13 cellular contexts compared by ENCODE assay signal in the genomic region with DNA sequence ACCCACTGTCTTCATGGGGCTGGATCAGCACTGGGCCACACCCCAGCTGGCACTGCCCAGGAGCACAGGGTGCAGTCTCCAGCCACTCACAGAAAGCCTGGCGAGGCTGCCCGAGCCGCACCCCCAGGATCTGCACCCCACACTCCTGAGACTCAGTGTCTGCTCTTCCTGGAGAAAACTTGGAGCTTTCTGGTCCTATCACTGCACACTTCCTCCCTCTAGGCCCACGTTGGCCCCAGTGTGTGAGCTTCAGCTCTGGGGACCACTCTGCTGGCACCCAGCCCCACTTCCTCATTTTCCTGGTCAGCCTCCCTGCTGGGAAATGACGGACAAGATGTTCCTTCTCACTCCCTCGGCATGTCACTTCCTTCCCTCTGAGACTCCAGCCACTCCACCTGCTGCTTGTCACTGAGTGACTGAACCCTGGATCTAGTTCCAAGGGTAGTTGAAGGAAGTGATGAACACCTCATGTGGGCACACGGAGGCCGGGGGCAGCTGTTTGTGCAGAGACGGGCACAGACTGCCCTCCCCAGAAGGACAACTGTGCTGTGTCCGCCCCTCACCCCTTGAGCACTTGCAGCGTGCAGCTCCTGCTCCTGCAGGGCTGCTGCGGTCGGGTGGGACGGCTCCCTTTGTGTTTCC. TPM values are rescaled to one million over a fixed set of nuclear protein-coding genes. Genes with fewer than 3 reads are reported as not detected.
A peak's percentile ranks its signal among the peaks of the same experiment; 100 is the strongest.
DNase-seq lines count a peak whose midpoint lies in the region; ATAC-seq, FAIRE-seq and TF ChIP-seq lines count a peak whose summit lies in the region.
"Had no signal": no experiment of that assay in that cellular context is flagged by ENCODE, and none has a peak within 500 bp of the region (broad histone marks: within the 10 kb centered on the region; RNA-seq: fewer than 3 reads in every experiment).

No MANE protein-coding gene starts in this region.

- DNase-seq in GF-D8 (lab: John Stamatoyannopoulos, UW) = peak; percentile 34
- peak; percentile 2 for DNase-seq in astrocyte of the spinal cord (ENCODE audit: low read depth, low spot score)
- peak; percentile 17 for DNase-seq in left kidney (ENCODE audit: low read depth, low spot score)
- DNase-seq in sigmoid colon = peak; percentile 88
- DNase-seq in urothelium cell line (ENCODE audit: low spot score) = no peak
- no peak for DNase-seq in GM13977 (ENCODE audit: low spot score)
- DNase-seq in epidermal melanocyte (ENCODE audit: insufficient read length, low spot score) = no peak
- DNase-seq: activated naive CD4-positive, alpha-beta T cell treated with anti-CD3 and anti-CD28 coated beads for 36 hours; NCI-H2029 treated with DMSO at 0.1 percent for 48 hours; RPMI8226 had no signal

- TF ChIP-seq EP300 in sigmoid colon (IDR thresholded peaks at IDR 0.05) = peak in 3 of 4 donors; percentile 33 to 68 (median 33)

- no peak for FAIRE-seq in urothelium cell line (lab: Jason Lieb, UNC)

- TF ChIP-seq CTCF in astrocyte of the spinal cord (IDR thresholded peaks at IDR 0.05; ENCODE audit: low read depth, low read length) (no peak), sigmoid colon (IDR thresholded peaks at IDR 0.05) (no peak), GM13977 (IDR thresholded peaks at IDR 0.05; ENCODE audit: extremely low read depth, insufficient read depth, missing control alignments) (no peak)

- H3K27me3 ChIP-seq in sigmoid colon = no peaks in the 10 kb centered on the region
- H3K27me3 ChIP-seq: ovary had no signal

- TF ChIP-seq POLR2A in sigmoid colon (IDR thresholded peaks at IDR 0.05) = no peak

- no peak overlapping the region for H3K4me3 ChIP-seq in astrocyte of the spinal cord (ENCODE audit: low read depth, low read length)
- H3K4me3 ChIP-seq in sigmoid colon = no peak overlapping the region
- H3K4me3 ChIP-seq: ovary had no signal

- no peaks in the 10 kb centered on the region for H3K9me3 ChIP-seq in sigmoid colon
- H3K9me3 ChIP-seq: ovary had no signal

- WGBS in sigmoid colon, 2 donors = 83 to 87% methylated on average over 14 of the region's 14 CpGs

- in situ Hi-C loops in astrocyte of the spinal cord (cut with HindIII; ENCODE audit: low sequenced_read_pairs) (no loop called here), GM13977 (cut with MboI; ENCODE audit: low pct_unique_long_range_greater_than_20kb, low sequenced_read_pairs, unreplicated experiment) (no loop called here)

- peak overlapping the region; percentile 29 to 55 (median 44) for H3K27ac ChIP-seq in sigmoid colon
- H3K27ac ChIP-seq: ovary had no signal

- peaks cover 0 to 5% (median 0%) of the 10 kb centered on the region in 4 donors for H3K4me1 ChIP-seq in sigmoid colon

- H3K36me3 ChIP-seq in sigmoid colon = peaks cover 0 to 61% (median 35%) of the 10 kb centered on the region in 4 donors
- H3K36me3 ChIP-seq: ovary had no signal

- ATAC-seq in HG03108 (IDR thresholded peaks at IDR 0.05; ENCODE audit: unreplicated experiment) = no peak

- intact Hi-C loops in sigmoid colon (cut with DNase I) = no loop called here

RNA-seq across cellular contexts. Expression of a gene that starts 29.0 kb away (rescaled TPM):
- 10 to 100 TPM; 15.5 to 22.1 (median 16.6) TPM for total RNA-seq in sigmoid colon
- 10 to 100 TPM in 2 of 3 donors, 1 to 10 TPM in 1; 9.6 to 37.7 (median 13.6) TPM for polyA plus RNA-seq in sigmoid colon

RNA-seq across cellular contexts. Expression of a gene that starts 39.2 kb away (rescaled TPM):
- total RNA-seq in sigmoid colon = not detected
- polyA plus RNA-seq in sigmoid colon = under 1 TPM in 1 of 3 donors, not detected in 2; 0.96 TPM
- total RNA-seq: activated naive CD4-positive, alpha-beta T cell treated with anti-CD3 and anti-CD28 coated beads for 36 hours; ovary had no signal
- polyA plus RNA-seq: BJ, ovary had no signal

RNA-seq across cellular contexts. Expression of a gene that starts 51.6 kb away (rescaled TPM):
- 100 to 1,000 TPM in 2 of 4 donors, 10 to 100 TPM in 2; 63.1 to 147 (median 105) TPM for total RNA-seq in sigmoid colon
- polyA plus RNA-seq in sigmoid colon = 100 to 1,000 TPM in 2 of 3 donors, 10 to 100 TPM in 1; 81.1 to 429 (median 208) TPM

Comparison
In these comparisons a context has a peak if more than half of its experiments do, and no peak if none do; other contexts are left out.
1. DNase-seq: peak in GF-D8 (single experiment), astrocyte of the spinal cord (single experiment), left kidney (single experiment) and sigmoid colon (single experiment); none in urothelium cell line (single experiment), GM13977 (single experiment) and epidermal melanocyte (single experiment).